2 cellular contexts compared by ENCODE assay signal in the genomic region with DNA sequence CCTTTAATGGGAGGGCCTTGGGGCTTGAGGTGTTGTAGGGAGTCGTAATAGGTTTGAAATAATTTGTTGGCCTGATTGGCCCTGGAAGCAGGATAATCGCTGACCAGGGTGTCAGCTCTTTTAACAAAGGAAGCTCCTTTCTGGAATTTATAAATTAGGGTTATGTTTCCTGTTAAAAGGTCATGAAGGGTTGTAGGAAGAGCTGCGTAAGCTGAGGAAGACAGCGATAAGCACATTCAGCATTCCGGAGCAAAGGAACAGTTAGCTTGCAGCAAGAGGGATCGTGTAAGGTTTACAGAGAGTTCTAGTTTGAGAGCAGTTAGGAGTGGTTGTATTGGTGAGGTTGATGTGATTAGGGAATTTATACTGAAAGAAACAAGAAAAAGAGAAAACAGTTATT.
A peak's percentile ranks its signal among the peaks of the same experiment; 100 is the strongest.
TF ChIP-seq lines count a peak whose summit lies in the region.

No MANE protein-coding gene starts in this region.

TF ChIP-seq in liver, 16 proteins besides CTCF, POLR2A, EP300 and RAD21:
- TF ChIP-seq EGR1 (IDR thresholded peaks at IDR 0.05; ENCODE audit: low read depth in 2 of 2) (no peak), NR2F2 (IDR thresholded peaks at IDR 0.05) (peak; percentile 90)

TF ChIP-seq in HepG2, 621 proteins besides CTCF, POLR2A, EP300 and RAD21:
- no peak for TF ChIP-seq RARG (CRISPR knock-in tag; IDR thresholded peaks at IDR 0.05; ENCODE audit: low read depth)
- no peak for TF ChIP-seq ZNF891 (CRISPR knock-in tag; IDR thresholded peaks at IDR 0.05)
- TF ChIP-seq, protein P1, sequence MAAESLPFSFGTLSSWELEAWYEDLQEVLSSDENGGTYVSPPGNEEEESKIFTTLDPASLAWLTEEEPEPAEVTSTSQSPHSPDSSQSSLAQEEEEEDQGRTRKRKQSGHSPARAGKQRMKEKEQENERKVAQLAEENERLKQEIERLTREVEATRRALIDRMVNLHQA (CRISPR knock-in tag; IDR thresholded peaks at IDR 0.05) = no peak
- TF ChIP-seq, protein P2, sequence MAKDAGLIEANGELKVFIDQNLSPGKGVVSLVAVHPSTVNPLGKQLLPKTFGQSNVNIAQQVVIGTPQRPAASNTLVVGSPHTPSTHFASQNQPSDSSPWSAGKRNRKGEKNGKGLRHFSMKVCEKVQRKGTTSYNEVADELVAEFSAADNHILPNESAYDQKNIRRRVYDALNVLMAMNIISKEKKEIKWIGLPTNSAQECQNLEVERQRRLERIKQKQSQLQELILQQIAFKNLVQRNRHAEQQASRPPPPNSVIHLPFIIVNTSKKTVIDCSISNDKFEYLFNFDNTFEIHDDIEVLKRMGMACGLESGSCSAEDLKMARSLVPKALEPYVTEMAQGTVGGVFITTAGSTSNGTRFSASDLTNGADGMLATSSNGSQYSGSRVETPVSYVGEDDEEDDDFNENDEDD (CRISPR knock-in tag; IDR thresholded peaks at IDR 0.05; ENCODE audit: borderline replicate concordance) = no peak
- TF ChIP-seq, protein P3, sequence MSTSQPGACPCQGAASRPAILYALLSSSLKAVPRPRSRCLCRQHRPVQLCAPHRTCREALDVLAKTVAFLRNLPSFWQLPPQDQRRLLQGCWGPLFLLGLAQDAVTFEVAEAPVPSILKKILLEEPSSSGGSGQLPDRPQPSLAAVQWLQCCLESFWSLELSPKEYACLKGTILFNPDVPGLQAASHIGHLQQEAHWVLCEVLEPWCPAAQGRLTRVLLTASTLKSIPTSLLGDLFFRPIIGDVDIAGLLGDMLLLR (CRISPR knock-in tag; IDR thresholded peaks at IDR 0.05) = no peak
- TF ChIP-seq, protein P4, sequence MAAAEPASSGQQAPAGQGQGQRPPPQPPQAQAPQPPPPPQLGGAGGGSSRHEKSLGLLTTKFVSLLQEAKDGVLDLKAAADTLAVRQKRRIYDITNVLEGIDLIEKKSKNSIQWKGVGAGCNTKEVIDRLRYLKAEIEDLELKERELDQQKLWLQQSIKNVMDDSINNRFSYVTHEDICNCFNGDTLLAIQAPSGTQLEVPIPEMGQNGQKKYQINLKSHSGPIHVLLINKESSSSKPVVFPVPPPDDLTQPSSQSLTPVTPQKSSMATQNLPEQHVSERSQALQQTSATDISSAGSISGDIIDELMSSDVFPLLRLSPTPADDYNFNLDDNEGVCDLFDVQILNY (CRISPR knock-in tag; conservative IDR thresholded peaks at IDR 0.05) = no peak
- TF ChIP-seq HOXA9 (CRISPR knock-in tag; IDR thresholded peaks at IDR 0.05; ENCODE audit: borderline replicate concordance) = no peak
- no peak for TF ChIP-seq ZSCAN31 (CRISPR knock-in tag; IDR thresholded peaks at IDR 0.05; ENCODE audit: low read depth)
- TF ChIP-seq, protein P5, sequence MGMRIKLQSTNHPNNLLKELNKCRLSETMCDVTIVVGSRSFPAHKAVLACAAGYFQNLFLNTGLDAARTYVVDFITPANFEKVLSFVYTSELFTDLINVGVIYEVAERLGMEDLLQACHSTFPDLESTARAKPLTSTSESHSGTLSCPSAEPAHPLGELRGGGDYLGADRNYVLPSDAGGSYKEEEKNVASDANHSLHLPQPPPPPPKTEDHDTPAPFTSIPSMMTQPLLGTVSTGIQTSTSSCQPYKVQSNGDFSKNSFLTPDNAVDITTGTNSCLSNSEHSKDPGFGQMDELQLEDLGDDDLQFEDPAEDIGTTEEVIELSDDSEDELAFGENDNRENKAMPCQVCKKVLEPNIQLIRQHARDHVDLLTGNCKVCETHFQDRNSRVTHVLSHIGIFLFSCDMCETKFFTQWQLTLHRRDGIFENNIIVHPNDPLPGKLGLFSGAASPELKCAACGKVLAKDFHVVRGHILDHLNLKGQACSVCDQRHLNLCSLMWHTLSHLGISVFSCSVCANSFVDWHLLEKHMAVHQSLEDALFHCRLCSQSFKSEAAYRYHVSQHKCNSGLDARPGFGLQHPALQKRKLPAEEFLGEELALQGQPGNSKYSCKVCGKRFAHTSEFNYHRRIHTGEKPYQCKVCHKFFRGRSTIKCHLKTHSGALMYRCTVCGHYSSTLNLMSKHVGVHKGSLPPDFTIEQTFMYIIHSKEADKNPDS (CRISPR knock-in tag; IDR thresholded peaks at IDR 0.05) = no peak
- TF ChIP-seq, protein P6, sequence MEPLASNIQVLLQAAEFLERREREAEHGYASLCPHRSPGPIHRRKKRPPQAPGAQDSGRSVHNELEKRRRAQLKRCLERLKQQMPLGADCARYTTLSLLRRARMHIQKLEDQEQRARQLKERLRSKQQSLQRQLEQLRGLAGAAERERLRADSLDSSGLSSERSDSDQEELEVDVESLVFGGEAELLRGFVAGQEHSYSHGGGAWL (CRISPR knock-in tag; IDR thresholded peaks at IDR 0.05) = no peak
- TF ChIP-seq ZNF256 (CRISPR knock-in tag; conservative IDR thresholded peaks at IDR 0.05) = no peak
- no peak for TF ChIP-seq BRCA1 (CRISPR knock-in tag; IDR thresholded peaks at IDR 0.05)
- TF ChIP-seq ZNF224 (CRISPR knock-in tag; IDR thresholded peaks at IDR 0.05) = no peak
- TF ChIP-seq, protein P7, sequence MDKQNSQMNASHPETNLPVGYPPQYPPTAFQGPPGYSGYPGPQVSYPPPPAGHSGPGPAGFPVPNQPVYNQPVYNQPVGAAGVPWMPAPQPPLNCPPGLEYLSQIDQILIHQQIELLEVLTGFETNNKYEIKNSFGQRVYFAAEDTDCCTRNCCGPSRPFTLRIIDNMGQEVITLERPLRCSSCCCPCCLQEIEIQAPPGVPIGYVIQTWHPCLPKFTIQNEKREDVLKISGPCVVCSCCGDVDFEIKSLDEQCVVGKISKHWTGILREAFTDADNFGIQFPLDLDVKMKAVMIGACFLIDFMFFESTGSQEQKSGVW (CRISPR knock-in tag; IDR thresholded peaks at IDR 0.05; ENCODE audit: borderline replicate concordance) = no peak
- TF ChIP-seq ZFP36 (IDR thresholded peaks at IDR 0.05; ENCODE audit: borderline replicate concordance, low read depth, low read length, partially characterized antibody) = no peak
- TF ChIP-seq ZSCAN20 (CRISPR knock-in tag; IDR thresholded peaks at IDR 0.05; ENCODE audit: borderline replicate concordance) = no peak
- TF ChIP-seq KDM1A (CRISPR knock-in tag; IDR thresholded peaks at IDR 0.05) = no peak
- TF ChIP-seq, protein P8, sequence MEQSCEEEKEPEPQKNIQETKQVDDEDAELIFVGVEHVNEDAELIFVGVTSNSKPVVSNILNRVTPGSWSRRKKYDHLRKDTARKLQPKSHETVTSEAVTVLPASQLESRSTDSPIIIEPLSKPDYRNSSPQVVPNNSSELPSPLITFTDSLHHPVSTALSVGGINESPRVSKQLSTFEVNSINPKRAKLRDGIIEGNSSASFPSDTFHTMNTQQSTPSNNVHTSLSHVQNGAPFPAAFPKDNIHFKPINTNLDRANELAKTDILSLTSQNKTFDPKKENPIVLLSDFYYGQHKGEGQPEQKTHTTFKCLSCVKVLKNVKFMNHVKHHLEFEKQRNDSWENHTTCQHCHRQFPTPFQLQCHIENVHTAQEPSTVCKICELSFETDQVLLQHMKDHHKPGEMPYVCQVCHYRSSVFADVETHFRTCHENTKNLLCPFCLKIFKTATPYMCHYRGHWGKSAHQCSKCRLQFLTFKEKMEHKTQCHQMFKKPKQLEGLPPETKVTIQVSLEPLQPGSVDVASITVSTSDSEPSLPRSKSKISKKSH (CRISPR knock-in tag; IDR thresholded peaks at IDR 0.05; ENCODE audit: borderline replicate concordance) = no peak
- TF ChIP-seq DPF2 (CRISPR knock-in tag; IDR thresholded peaks at IDR 0.05; ENCODE audit: borderline replicate concordance, low read depth) = no peak
TF ChIP-seq in HepG2: peak in this region for 0.
